In the genomic region with DNA sequence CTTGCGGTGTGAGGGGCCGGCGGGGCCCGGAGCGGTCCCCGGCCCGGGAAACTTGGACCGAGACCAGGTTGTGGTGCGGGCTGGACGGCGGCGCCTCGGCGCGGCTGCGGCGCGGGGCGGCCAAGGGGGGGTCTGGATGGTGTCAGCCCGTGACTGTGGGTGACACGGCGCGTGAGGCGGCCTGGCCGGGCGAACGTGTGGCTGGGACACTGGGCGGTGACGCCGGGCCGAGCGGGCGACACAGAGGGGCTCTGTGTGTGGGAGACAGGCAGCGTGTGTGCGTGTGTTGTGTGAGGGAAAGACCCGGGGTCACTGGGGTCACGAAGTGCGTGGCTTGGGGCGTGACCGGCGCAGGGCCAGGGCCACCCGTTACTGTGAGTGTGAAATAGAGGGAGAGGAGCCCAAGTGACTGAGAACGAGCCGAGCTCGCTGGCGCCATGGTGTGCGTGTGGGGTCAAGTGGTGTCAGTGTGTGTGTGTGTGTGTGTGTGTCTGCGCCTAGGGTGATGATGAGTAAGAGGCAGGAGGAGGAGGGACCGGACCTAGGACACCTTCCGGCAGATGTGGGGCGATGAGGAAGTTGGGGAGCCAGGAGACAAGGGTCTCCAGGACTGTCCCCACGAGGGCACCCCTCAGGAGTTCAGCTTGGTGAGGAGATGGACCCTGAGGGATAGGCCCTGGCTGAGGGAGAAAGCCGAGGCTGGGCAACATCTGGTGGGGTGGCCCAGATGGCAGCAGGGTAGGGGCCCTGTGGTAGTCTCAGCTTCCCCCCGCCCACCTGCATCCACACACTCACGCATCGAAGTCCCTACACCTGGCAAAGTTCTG, we compare ENCODE assay signal across 1 cellular context.
TF ChIP-seq lines count a peak whose summit lies in the region.

No MANE protein-coding gene starts in this region.

TF ChIP-seq in K562, 482 proteins besides CTCF, POLR2A, EP300 and RAD21 (continued from another document and continues in another):
- TF ChIP-seq CHD7 (IDR thresholded peaks at IDR 0.05; ENCODE audit: low read depth, low read length) (no peak), CREM (IDR thresholded peaks at IDR 0.05; ENCODE audit: low read depth) (peak; percentile 86), NR4A1 (CRISPR knock-in tag; IDR thresholded peaks at IDR 0.05) (no peak), NR4A1 (tag; IDR thresholded peaks at IDR 0.05) (no peak), ZZZ3 (IDR thresholded peaks at IDR 0.05) (no peak), TAF15 (IDR thresholded peaks at IDR 0.05; ENCODE audit: low read depth, low read length) (no peak), KLF6 (CRISPR knock-in tag; IDR thresholded peaks at IDR 0.05; ENCODE audit: borderline replicate concordance) (no peak), FOSL1 (tag; conservative IDR thresholded peaks at IDR 0.05) (peak; percentile 82), C11orf30 (IDR thresholded peaks at IDR 0.05; ENCODE audit: low read depth) (no peak), TRIM24 (IDR thresholded peaks at IDR 0.05) (peak; percentile 47 to 68; a peak in 3 of 4 replicates), HDAC2 (IDR thresholded peaks at IDR 0.05) (peak; percentile 84), DEAF1 (CRISPR knock-in tag; IDR thresholded peaks at IDR 0.05) (no peak), ZNF644 (tag; IDR thresholded peaks at IDR 0.05; ENCODE audit: low read depth) (no peak), NFATC3 (IDR thresholded peaks at IDR 0.05) (no peak), ZNF23 (CRISPR knock-in tag; IDR thresholded peaks at IDR 0.05) (no peak), U2AF1 (optimal IDR thresholded peaks at IDR 0.05; ENCODE audit: low read depth, low read length) (no peak), FUS (optimal IDR thresholded peaks at IDR 0.05; ENCODE audit: low read depth, low read length) (no peak), ELF2 (CRISPR knock-in tag; IDR thresholded peaks at IDR 0.05) (no peak), MEIS2 (IDR thresholded peaks at IDR 0.05; ENCODE audit: partially characterized antibody) (peak; percentile 53), UBTF (IDR thresholded peaks at IDR 0.05; ENCODE audit: borderline replicate concordance in 1 of 2, low read depth in 2 of 2, low read length in 2 of 2) (no peak), POLR3A (IDR thresholded peaks at IDR 0.05; ENCODE audit: borderline replicate concordance, extremely low read depth, insufficient read depth, insufficient read length) (no peak), TFAM (CRISPR knock-in tag; conservative IDR thresholded peaks at IDR 0.05) (no peak), MXI1 (IDR thresholded peaks at IDR 0.05; ENCODE audit: low read depth, low read length) (no peak), RCOR1 (IDR thresholded peaks at IDR 0.05; ENCODE audit: borderline replicate concordance in 1 of 2, low read depth in 2 of 2, low read length in 2 of 2) (peak; percentile 43 to 66; a peak in 3 of 4 replicates), MAFG (tag; conservative IDR thresholded peaks at IDR 0.05) (no peak), CEBPG (CRISPR knock-in tag; IDR thresholded peaks at IDR 0.05) (0 out of 2 replicates have a peak, but pooled peaks have one; percentile 13), CEBPG (tag; conservative IDR thresholded peaks at IDR 0.05 in 1 of 2, IDR thresholded peaks at IDR 0.05 in 1 of 2) (no peak)
- TF ChIP-seq, protein P1, sequence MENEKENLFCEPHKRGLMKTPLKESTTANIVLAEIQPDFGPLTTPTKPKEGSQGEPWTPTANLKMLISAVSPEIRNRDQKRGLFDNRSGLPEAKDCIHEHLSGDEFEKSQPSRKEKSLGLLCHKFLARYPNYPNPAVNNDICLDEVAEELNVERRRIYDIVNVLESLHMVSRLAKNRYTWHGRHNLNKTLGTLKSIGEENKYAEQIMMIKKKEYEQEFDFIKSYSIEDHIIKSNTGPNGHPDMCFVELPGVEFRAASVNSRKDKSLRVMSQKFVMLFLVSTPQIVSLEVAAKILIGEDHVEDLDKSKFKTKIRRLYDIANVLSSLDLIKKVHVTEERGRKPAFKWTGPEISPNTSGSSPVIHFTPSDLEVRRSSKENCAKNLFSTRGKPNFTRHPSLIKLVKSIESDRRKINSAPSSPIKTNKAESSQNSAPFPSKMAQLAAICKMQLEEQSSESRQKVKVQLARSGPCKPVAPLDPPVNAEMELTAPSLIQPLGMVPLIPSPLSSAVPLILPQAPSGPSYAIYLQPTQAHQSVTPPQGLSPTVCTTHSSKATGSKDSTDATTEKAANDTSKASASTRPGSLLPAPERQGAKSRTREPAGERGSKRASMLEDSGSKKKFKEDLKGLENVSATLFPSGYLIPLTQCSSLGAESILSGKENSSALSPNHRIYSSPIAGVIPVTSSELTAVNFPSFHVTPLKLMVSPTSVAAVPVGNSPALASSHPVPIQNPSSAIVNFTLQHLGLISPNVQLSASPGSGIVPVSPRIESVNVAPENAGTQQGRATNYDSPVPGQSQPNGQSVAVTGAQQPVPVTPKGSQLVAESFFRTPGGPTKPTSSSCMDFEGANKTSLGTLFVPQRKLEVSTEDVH (IDR thresholded peaks at IDR 0.05; ENCODE audit: low read depth, partially characterized antibody) = peak; percentile 55
- TF ChIP-seq, protein P2, sequence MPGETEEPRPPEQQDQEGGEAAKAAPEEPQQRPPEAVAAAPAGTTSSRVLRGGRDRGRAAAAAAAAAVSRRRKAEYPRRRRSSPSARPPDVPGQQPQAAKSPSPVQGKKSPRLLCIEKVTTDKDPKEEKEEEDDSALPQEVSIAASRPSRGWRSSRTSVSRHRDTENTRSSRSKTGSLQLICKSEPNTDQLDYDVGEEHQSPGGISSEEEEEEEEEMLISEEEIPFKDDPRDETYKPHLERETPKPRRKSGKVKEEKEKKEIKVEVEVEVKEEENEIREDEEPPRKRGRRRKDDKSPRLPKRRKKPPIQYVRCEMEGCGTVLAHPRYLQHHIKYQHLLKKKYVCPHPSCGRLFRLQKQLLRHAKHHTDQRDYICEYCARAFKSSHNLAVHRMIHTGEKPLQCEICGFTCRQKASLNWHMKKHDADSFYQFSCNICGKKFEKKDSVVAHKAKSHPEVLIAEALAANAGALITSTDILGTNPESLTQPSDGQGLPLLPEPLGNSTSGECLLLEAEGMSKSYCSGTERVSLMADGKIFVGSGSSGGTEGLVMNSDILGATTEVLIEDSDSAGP (CRISPR knock-in tag; IDR thresholded peaks at IDR 0.05) = 0 out of 2 replicates have a peak, but pooled peaks have one; percentile 12
- TF ChIP-seq, protein P3, sequence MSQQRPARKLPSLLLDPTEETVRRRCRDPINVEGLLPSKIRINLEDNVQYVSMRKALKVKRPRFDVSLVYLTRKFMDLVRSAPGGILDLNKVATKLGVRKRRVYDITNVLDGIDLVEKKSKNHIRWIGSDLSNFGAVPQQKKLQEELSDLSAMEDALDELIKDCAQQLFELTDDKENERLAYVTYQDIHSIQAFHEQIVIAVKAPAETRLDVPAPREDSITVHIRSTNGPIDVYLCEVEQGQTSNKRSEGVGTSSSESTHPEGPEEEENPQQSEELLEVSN (IDR thresholded peaks at IDR 0.05; ENCODE audit: borderline replicate concordance in 1 of 2, extremely low read depth in 1 of 2, insufficient read depth in 1 of 2, insufficient read length in 1 of 2, low read depth in 1 of 2, low read length in 1 of 2, poor library complexity in 1 of 2, severe bottlenecking in 1 of 2) = no peak
- TF ChIP-seq, protein P4, sequence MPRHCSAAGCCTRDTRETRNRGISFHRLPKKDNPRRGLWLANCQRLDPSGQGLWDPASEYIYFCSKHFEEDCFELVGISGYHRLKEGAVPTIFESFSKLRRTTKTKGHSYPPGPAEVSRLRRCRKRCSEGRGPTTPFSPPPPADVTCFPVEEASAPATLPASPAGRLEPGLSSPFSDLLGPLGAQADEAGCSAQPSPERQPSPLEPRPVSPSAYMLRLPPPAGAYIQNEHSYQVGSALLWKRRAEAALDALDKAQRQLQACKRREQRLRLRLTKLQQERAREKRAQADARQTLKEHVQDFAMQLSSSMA (CRISPR knock-in tag; IDR thresholded peaks at IDR 0.05) = no peak
